In genomic region chr1:88013485-88013884, GRCh38 we compare ENCODE assay signal across 22 cellular contexts.
A peak's percentile ranks its signal among the peaks of the same experiment; 100 is the strongest.
DNase-seq lines count a peak whose midpoint lies in the region; ATAC-seq, FAIRE-seq and TF ChIP-seq lines count a peak whose summit lies in the region.
"Had no signal": no experiment of that assay in that cellular context is flagged by ENCODE, and none has a peak within 500 bp of the region (broad histone marks: within the 10 kb centered on the region; RNA-seq: fewer than 3 reads in every experiment).

No MANE protein-coding gene starts in this region.

- CTCF ChIA-PET in RWPE1 (lab: Yijun Ruan, JAX) = no interaction called here

- POLR2A ChIA-PET in RWPE1 (lab: Yijun Ruan, JAX; ENCODE audit: low non-redundant PET) = no interaction called here

- DNase-seq in HCEC 1CT (peak; percentile 10), RWPE1 (ENCODE audit: low spot score) (peak; percentile 38), epithelial cell of esophagus (ENCODE audit: low read depth) (peak; percentile 73), kidney tubule cell (ENCODE audit: low spot score) (peak; percentile 23), GM12892 (ENCODE audit: insufficient read length) (no peak), inferior parietal cortex (ENCODE audit: extremely low spot score) (no peak)
- DNase-seq: CD4-positive, CD25-positive, alpha-beta regulatory T cell; COR-L47; DMS79; GM23248; H9; KBM-7; NCI-H1105; NCI-H146; NCI-H2029 treated with DMSO at 0.1 percent for 48 hours; NCI-H345; NCI-H524; NCI-H774; OCI-M1; SHP77 had no signal

- no peak for TF ChIP-seq POLR2A in GM12892 (IDR thresholded peaks at IDR 0.05; ENCODE audit: low read depth, low read length)

- FAIRE-seq in GM12892 (lab: Jason Lieb, UNC) = no peak

- TF ChIP-seq CTCF in RWPE1 (conservative IDR thresholded peaks at IDR 0.05; ENCODE audit: low read depth) = no peak
- TF ChIP-seq CTCF in epithelial cell of esophagus (IDR thresholded peaks at IDR 0.05; ENCODE audit: insufficient read depth, low read depth, low read length, missing control alignments) = no peak

- no peak overlapping the region for H3K4me3 ChIP-seq in epithelial cell of esophagus (ENCODE audit: low read length)
- H3K4me3 ChIP-seq: GM23248 had no signal

- H3K27ac ChIP-seq in RWPE1 = no peak overlapping the region
- H3K27ac ChIP-seq: GM23248, HL-60 had no signal

- ATAC-seq in GM19023 (IDR thresholded peaks at IDR 0.05; ENCODE audit: unreplicated experiment) = no peak

Comparison
In these comparisons a context has a peak if more than half of its experiments do, and no peak if none do; other contexts are left out.
1. DNase-seq: peak in HCEC 1CT (single experiment), RWPE1 (single experiment), epithelial cell of esophagus (single experiment) and kidney tubule cell (single experiment); none in GM12892 (single experiment) and inferior parietal cortex (single experiment).